Comparison of ENCODE assay signal across 14 cellular contexts in genomic region chr6:14524319-14524718, GRCh38.
A peak's percentile ranks its signal among the peaks of the same experiment; 100 is the strongest.
DNase-seq lines count a peak whose midpoint lies in the region; ATAC-seq and TF ChIP-seq lines count a peak whose summit lies in the region.
"Had no signal": no experiment of that assay in that cellular context is flagged by ENCODE, and none has a peak within 500 bp of the region (broad histone marks: within the 10 kb centered on the region; RNA-seq: fewer than 3 reads in every experiment).

No MANE protein-coding gene starts in this region.

- no peak overlapping the region for H3K4me3 ChIP-seq in foreskin fibroblast (ENCODE audit: low read depth in 1 of 2, low read length in 2 of 2)
- no peak overlapping the region for H3K4me3 ChIP-seq in osteoblast (ENCODE audit: insufficient read depth, low read length)
- H3K4me3 ChIP-seq: prostate gland had no signal

- TF ChIP-seq CTCF in foreskin fibroblast (IDR thresholded peaks at IDR 0.05; ENCODE audit: low read depth, low read length): no peak
- no peak for TF ChIP-seq CTCF in osteoblast (IDR thresholded peaks at IDR 0.05; ENCODE audit: extremely low read depth, low read depth, low read length)

- no peaks in the 10 kb centered on the region for H3K9me3 ChIP-seq in osteoblast (ENCODE audit: low read depth, low read length)
- H3K9me3 ChIP-seq: prostate gland had no signal

- no peaks in the 10 kb centered on the region for H3K27me3 ChIP-seq in osteoblast (ENCODE audit: insufficient read depth, low read length)

- peak overlapping the region; percentile 57 for H3K27ac ChIP-seq in osteoblast (ENCODE audit: low read depth, low read length)
- H3K27ac ChIP-seq: prostate gland, RWPE1 had no signal

- H2AFZ ChIP-seq in osteoblast (ENCODE audit: low read length): no peak overlapping the region

- DNase-seq in AG08396 (ENCODE audit: low spot score) (peak; percentile 78), RPMI7951 (ENCODE audit: low read depth) (peak; percentile 50), foreskin fibroblast (peak; percentile 48 to 72), osteoblast (ENCODE audit: insufficient read length, low spot score, missing footprints) (peak; percentile 85), NCI-H345 (lab: John Stamatoyannopoulos, UW) (no peak), GDM1 (lab: John Stamatoyannopoulos, UW) (no peak)
- DNase-seq: MV-4-11; NCI-H2107; NCI-H748 treated with DMSO at 0.1 percent for 48 hours; stimulated activated CD4-positive, alpha-beta T cell treated with anti-CD3 and anti-CD28 coated beads, Interleukin-1b, Interleukin-23, amount 100 ng/mL, for 48 hours had no signal

- ATAC-seq in HG02610 (IDR thresholded peaks at IDR 0.05; ENCODE audit: unreplicated experiment): no peak
- no peak for ATAC-seq in HG03175 (IDR thresholded peaks at IDR 0.05; ENCODE audit: unreplicated experiment)

- H3K4me1 ChIP-seq in osteoblast (ENCODE audit: insufficient read depth, low read length): peaks cover 11% of the 10 kb centered on the region
- H3K4me1 ChIP-seq: prostate gland had no signal

- H3K79me2 ChIP-seq in osteoblast (ENCODE audit: insufficient read depth, low read length): no peaks in the 10 kb centered on the region

- H3K36me3 ChIP-seq in osteoblast (ENCODE audit: insufficient read depth, low read length): no peaks in the 10 kb centered on the region
- H3K36me3 ChIP-seq: prostate gland had no signal

- peak overlapping the region; percentile 40 for H3K4me2 ChIP-seq in osteoblast (ENCODE audit: insufficient read depth, low read length)

- H4K20me1 ChIP-seq in osteoblast (ENCODE audit: insufficient read depth, low read length): no peaks in the 10 kb centered on the region

Comparison
In these comparisons a context has a peak if more than half of its experiments do, and no peak if none do; other contexts are left out.
1. DNase-seq: peak in AG08396 (single experiment), RPMI7951 (single experiment), foreskin fibroblast (2 of 2) and osteoblast (single experiment); none in NCI-H345 (single experiment) and GDM1 (single experiment).